1 cellular context compared by ENCODE assay signal in the genomic region with DNA sequence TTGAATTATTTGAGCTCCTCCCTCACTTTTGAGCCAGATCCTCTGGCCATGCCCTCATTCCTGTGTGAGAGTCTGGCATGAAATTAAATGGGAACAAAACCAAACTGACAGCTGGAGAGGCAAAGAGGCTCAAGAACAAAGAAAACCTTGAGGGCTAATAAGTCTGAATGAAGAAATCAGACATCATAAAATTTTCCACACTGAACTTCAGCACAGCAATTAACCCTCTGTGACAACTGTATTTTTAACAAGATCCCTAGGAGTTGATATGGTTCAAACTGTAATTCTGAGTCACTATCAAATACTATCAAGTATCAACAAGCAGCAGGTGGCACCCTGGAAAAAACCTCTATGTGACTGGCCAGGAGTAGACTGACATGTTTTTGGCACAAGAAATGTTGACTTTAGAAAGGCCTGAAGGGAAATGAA.
A peak's percentile ranks its signal among the peaks of the same experiment; 100 is the strongest.
TF ChIP-seq lines count a peak whose summit lies in the region.

No MANE protein-coding gene starts in this region.

TF ChIP-seq in HEK293, 187 proteins besides CTCF, POLR2A, EP300 and RAD21 (continued from another document):
- TF ChIP-seq, protein P1, sequence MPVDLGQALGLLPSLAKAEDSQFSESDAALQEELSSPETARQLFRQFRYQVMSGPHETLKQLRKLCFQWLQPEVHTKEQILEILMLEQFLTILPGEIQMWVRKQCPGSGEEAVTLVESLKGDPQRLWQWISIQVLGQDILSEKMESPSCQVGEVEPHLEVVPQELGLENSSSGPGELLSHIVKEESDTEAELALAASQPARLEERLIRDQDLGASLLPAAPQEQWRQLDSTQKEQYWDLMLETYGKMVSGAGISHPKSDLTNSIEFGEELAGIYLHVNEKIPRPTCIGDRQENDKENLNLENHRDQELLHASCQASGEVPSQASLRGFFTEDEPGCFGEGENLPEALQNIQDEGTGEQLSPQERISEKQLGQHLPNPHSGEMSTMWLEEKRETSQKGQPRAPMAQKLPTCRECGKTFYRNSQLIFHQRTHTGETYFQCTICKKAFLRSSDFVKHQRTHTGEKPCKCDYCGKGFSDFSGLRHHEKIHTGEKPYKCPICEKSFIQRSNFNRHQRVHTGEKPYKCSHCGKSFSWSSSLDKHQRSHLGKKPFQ (tag by site-specific recombination; IDR thresholded peaks at IDR 0.05): 0 out of 2 replicates have a peak, but pooled peaks have one; percentile 33
- TF ChIP-seq ZBTB20 (tag by site-specific recombination; IDR thresholded peaks at IDR 0.05) (peak; percentile 93), ZNF561 (tag by site-specific recombination; IDR thresholded peaks at IDR 0.05; ENCODE audit: borderline replicate concordance) (peak; percentile 60; the same call in 1 of the 2 replicates), FEZF1 (tag by site-specific recombination; IDR thresholded peaks at IDR 0.05) (peak; percentile 89), SCRT2 (tag by site-specific recombination; IDR thresholded peaks at IDR 0.05) (0 out of 2 replicates have a peak, but pooled peaks have one; percentile 27), ZNF48 (tag by site-specific recombination; IDR thresholded peaks at IDR 0.05) (no peak), ZNF600 (tag by site-specific recombination; IDR thresholded peaks at IDR 0.05) (no peak), SALL2 (tag by site-specific recombination; IDR thresholded peaks at IDR 0.05; ENCODE audit: borderline replicate concordance) (no peak), OSR2 (tag by site-specific recombination; IDR thresholded peaks at IDR 0.05) (peak; percentile 69), IKZF3 (tag by site-specific recombination; IDR thresholded peaks at IDR 0.05) (peak; percentile 63), BCL11A (tag by site-specific recombination; IDR thresholded peaks at IDR 0.05; ENCODE audit: low read depth) (peak; percentile 43; the same call in 1 of the 2 replicates), GLI2 (tag by site-specific recombination; IDR thresholded peaks at IDR 0.05; ENCODE audit: borderline replicate concordance, low read depth) (peak; percentile 56; the same call in 1 of the 2 replicates), ZNF626 (tag by site-specific recombination; IDR thresholded peaks at IDR 0.05) (no peak), YY1 (tag by site-specific recombination; IDR thresholded peaks at IDR 0.05) (no peak), ZSCAN30 (tag by site-specific recombination; IDR thresholded peaks at IDR 0.05) (0 out of 2 replicates have a peak, but pooled peaks have one; percentile 46), ZNF169 (tag by site-specific recombination; IDR thresholded peaks at IDR 0.05) (no peak), ZNF175 (tag by site-specific recombination; IDR thresholded peaks at IDR 0.05) (no peak), ZNF843 (tag by site-specific recombination; IDR thresholded peaks at IDR 0.05) (peak; percentile 91)
- TF ChIP-seq, protein P2, sequence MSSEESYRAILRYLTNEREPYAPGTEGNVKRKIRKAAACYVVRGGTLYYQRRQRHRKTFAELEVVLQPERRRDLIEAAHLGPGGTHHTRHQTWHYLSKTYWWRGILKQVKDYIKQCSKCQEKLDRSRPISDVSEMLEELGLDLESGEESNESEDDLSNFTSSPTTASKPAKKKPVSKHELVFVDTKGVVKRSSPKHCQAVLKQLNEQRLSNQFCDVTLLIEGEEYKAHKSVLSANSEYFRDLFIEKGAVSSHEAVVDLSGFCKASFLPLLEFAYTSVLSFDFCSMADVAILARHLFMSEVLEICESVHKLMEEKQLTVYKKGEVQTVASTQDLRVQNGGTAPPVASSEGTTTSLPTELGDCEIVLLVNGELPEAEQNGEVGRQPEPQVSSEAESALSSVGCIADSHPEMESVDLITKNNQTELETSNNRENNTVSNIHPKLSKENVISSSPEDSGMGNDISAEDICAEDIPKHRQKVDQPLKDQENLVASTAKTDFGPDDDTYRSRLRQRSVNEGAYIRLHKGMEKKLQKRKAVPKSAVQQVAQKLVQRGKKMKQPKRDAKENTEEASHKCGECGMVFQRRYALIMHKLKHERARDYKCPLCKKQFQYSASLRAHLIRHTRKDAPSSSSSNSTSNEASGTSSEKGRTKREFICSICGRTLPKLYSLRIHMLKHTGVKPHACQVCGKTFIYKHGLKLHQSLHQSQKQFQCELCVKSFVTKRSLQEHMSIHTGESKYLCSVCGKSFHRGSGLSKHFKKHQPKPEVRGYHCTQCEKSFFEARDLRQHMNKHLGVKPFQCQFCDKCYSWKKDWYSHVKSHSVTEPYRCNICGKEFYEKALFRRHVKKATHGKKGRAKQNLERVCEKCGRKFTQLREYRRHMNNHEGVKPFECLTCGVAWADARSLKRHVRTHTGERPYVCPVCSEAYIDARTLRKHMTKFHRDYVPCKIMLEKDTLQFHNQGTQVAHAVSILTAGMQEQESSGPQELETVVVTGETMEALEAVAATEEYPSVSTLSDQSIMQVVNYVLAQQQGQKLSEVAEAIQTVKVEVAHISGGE (tag by site-specific recombination; conservative IDR thresholded peaks at IDR 0.05; ENCODE audit: low read depth): peak; percentile 14; the same call in 1 of the 2 replicates
- TF ChIP-seq, protein P3, sequence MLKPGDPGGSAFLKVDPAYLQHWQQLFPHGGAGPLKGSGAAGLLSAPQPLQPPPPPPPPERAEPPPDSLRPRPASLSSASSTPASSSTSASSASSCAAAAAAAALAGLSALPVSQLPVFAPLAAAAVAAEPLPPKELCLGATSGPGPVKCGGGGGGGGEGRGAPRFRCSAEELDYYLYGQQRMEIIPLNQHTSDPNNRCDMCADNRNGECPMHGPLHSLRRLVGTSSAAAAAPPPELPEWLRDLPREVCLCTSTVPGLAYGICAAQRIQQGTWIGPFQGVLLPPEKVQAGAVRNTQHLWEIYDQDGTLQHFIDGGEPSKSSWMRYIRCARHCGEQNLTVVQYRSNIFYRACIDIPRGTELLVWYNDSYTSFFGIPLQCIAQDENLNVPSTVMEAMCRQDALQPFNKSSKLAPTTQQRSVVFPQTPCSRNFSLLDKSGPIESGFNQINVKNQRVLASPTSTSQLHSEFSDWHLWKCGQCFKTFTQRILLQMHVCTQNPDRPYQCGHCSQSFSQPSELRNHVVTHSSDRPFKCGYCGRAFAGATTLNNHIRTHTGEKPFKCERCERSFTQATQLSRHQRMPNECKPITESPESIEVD (tag by site-specific recombination; IDR thresholded peaks at IDR 0.05): peak; percentile 97
- TF ChIP-seq, protein P4, sequence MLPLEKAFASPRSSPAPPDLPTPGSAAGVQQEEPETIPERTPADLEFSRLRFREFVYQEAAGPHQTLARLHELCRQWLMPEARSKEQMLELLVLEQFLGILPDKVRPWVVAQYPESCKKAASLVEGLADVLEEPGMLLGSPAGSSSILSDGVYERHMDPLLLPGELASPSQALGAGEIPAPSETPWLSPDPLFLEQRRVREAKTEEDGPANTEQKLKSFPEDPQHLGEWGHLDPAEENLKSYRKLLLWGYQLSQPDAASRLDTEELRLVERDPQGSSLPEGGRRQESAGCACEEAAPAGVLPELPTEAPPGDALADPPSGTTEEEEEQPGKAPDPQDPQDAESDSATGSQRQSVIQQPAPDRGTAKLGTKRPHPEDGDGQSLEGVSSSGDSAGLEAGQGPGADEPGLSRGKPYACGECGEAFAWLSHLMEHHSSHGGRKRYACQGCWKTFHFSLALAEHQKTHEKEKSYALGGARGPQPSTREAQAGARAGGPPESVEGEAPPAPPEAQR (tag by site-specific recombination; IDR thresholded peaks at IDR 0.05): peak; percentile 51; the same call in 1 of the 2 replicates
- TF ChIP-seq, protein P5, sequence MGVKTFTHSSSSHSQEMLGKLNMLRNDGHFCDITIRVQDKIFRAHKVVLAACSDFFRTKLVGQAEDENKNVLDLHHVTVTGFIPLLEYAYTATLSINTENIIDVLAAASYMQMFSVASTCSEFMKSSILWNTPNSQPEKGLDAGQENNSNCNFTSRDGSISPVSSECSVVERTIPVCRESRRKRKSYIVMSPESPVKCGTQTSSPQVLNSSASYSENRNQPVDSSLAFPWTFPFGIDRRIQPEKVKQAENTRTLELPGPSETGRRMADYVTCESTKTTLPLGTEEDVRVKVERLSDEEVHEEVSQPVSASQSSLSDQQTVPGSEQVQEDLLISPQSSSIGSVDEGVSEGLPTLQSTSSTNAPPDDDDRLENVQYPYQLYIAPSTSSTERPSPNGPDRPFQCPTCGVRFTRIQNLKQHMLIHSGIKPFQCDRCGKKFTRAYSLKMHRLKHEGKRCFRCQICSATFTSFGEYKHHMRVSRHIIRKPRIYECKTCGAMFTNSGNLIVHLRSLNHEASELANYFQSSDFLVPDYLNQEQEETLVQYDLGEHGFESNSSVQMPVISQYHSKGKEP (tag by site-specific recombination; IDR thresholded peaks at IDR 0.05): peak; percentile 30; the same call in 1 of the 2 replicates
